ENCODE assay signal across 25 cellular contexts in the genomic region with DNA sequence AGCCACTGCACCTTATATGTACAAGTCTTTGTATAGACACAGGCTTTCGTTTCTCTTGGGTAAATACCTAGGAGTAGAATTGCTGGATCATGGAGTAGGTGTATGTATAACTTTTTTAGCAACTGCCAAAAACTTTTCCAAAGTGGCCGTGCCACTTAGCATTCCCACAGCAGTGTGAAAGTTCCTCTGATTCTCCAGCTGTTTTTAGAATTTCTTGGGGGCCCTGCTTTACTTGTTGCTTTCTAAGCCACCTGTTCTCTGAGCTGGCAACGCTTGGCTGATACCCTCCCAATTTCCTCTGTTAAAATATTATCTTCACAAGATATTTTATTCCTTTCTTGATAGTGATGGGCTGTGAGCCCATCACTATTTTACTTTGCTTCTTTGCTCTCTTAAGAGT. TPM values are rescaled to one million over a fixed set of nuclear protein-coding genes. Genes with fewer than 3 reads are reported as not detected.
DNase-seq lines count a peak whose midpoint lies in the region; ATAC-seq and TF ChIP-seq lines count a peak whose summit lies in the region.
"Had no signal": no experiment of that assay in that cellular context is flagged by ENCODE, and none has a peak within 500 bp of the region (broad histone marks: within the 10 kb centered on the region; RNA-seq: fewer than 3 reads in every experiment).

No MANE protein-coding gene starts in this region.

- TF ChIP-seq POLR2A in body of pancreas (IDR thresholded peaks at IDR 0.05): no peak
- TF ChIP-seq POLR2A in thyroid gland (IDR thresholded peaks at IDR 0.05): no peak

- H3K9me3 Mint-ChIP-seq in stimulated activated naive CD8-positive, alpha-beta T cell treated with anti-CD3 and anti-CD28 coated beads, Interleukin-15, amount 100 ng/mL, for 72 hours: no peaks in the 10 kb centered on the region
- H3K9me3 Mint-ChIP-seq: activated naive CD4-positive, alpha-beta T cell treated with anti-CD3 and anti-CD28 coated beads, Interleukin-2, amount 50 U/mL, for 72 hours; CD8-positive, alpha-beta T cell; immature natural killer cell had no signal

- peak overlapping the region; percentile 23 for H3K4me2 ChIP-seq in MM.1S (ENCODE audit: low read depth, low read length)

- H3K27me3 ChIP-seq in MM.1S (replicated peaks; ENCODE audit: insufficient read depth, low read length): no peaks in the 10 kb centered on the region
- no peaks in the 10 kb centered on the region for H3K27me3 ChIP-seq in body of pancreas
- H3K27me3 ChIP-seq in thyroid gland: no peaks in the 10 kb centered on the region
- H3K27me3 ChIP-seq: cardiac muscle cell, colonic mucosa had no signal

- no peak overlapping the region for H3K4me3 Mint-ChIP-seq in stimulated activated naive CD8-positive, alpha-beta T cell treated with anti-CD3 and anti-CD28 coated beads, Interleukin-15, amount 100 ng/mL, for 72 hours
- H3K4me3 Mint-ChIP-seq: activated CD8-positive, alpha-beta T cell treated with anti-CD3 and anti-CD28 coated beads, Interleukin-2, amount 10 ng/mL, durations not matched to agents 7 days and 5 days; CD8-positive, alpha-beta T cell; immature natural killer cell had no signal

- no peaks in the 10 kb centered on the region for H3K27me3 Mint-ChIP-seq in stimulated activated naive CD8-positive, alpha-beta T cell treated with anti-CD3 and anti-CD28 coated beads, Interleukin-15, amount 100 ng/mL, for 72 hours

- ATAC-seq in Right ventricle myocardium superior (ENCODE audit: poor library complexity): no peak
- ATAC-seq in body of pancreas: no peak
- ATAC-seq in stimulated activated naive CD8-positive, alpha-beta T cell treated with anti-CD3 and anti-CD28 coated beads, Interleukin-15, amount 100 ng/mL, for 72 hours: no peak
- ATAC-seq: activated CD8-positive, alpha-beta T cell treated with anti-CD3 and anti-CD28 coated beads, Interleukin-2, amount 10 ng/mL, durations not matched to agents 7 days and 5 days; CD8-positive, alpha-beta T cell; K562; left cardiac atrium had no signal

- peak overlapping the region; percentile 2; the same call in 1 of the 2 replicates for H3K9ac ChIP-seq in MM.1S (ENCODE audit: low read length)

- no peaks in the 10 kb centered on the region for H3K9me2 ChIP-seq in MM.1S (replicated peaks; ENCODE audit: insufficient read depth, low read length)

- WGBS in body of pancreas, 2 donors: 26 to 37% methylated on average over 3 of the region's 3 CpGs
- 45 to 58% methylated on average over 3 of the region's 3 CpGs for WGBS in thyroid gland, 2 donors

- H3K9me3 ChIP-seq in MM.1S (replicated peaks; ENCODE audit: insufficient read depth, low read length) (no peaks in the 10 kb centered on the region), body of pancreas (no peaks in the 10 kb centered on the region), thyroid gland (no peaks in the 10 kb centered on the region)
- H3K9me3 ChIP-seq: colonic mucosa had no signal

- H3K27ac Mint-ChIP-seq in stimulated activated naive CD8-positive, alpha-beta T cell treated with anti-CD3 and anti-CD28 coated beads, Interleukin-15, amount 100 ng/mL, for 72 hours: peak overlapping the region in 1 of 2 donors; percentile 50
- H3K27ac Mint-ChIP-seq: activated CD8-positive, alpha-beta T cell treated with anti-CD3 and anti-CD28 coated beads, Interleukin-2, amount 10 ng/mL, durations not matched to agents 7 days and 5 days; activated naive CD4-positive, alpha-beta T cell treated with anti-CD3 and anti-CD28 coated beads, Interleukin-2, amount 50 U/mL, for 72 hours; CD8-positive, alpha-beta T cell had no signal

- H3K27ac ChIP-seq in MM.1S (ENCODE audit: low read length) (peak overlapping the region; percentile 79; the same call in 1 of the 2 replicates), body of pancreas (peak overlapping the region in 3 of 4 donors; percentile 55 to 77 (median 77)), thyroid gland (peak overlapping the region; percentile 50 to 87 (median 67))
- H3K27ac ChIP-seq: cardiac muscle cell, colonic mucosa, skin epidermis had no signal

- peaks cover 55% of the 10 kb centered on the region for H3K4me1 Mint-ChIP-seq in stimulated activated naive CD8-positive, alpha-beta T cell treated with anti-CD3 and anti-CD28 coated beads, Interleukin-15, amount 100 ng/mL, for 72 hours

- H3K79me2 ChIP-seq in MM.1S (ENCODE audit: low read length): peaks cover 90% of the 10 kb centered on the region

- intact Hi-C loops in cardiac septum (cut with DNase I): no loop called here
- intact Hi-C loops in Right ventricle myocardium superior (cut with DNase I): no loop called here
- intact Hi-C loops in body of pancreas (cut with DNase I): no loop called here
- intact Hi-C loops in thyroid gland (cut with DNase I): no loop called here

- peaks cover 45% of the 10 kb centered on the region for H4K20me1 ChIP-seq in MM.1S (ENCODE audit: insufficient read depth, low read length)

- DNase-seq in cardiac septum (ENCODE audit: low spot score) (peak; percentile 20), Right ventricle myocardium superior (no peak), MM.1S (no peak), body of pancreas (no peak), thyroid gland (peak in 1 of 2 donors; percentile 41), foreskin melanocyte (no peak), HUDEP-2 (lab: John Stamatoyannopoulos, UW; ENCODE audit: unreplicated experiment in 76 of 76) (no peak)
- DNase-seq in stimulated activated naive CD8-positive, alpha-beta T cell treated with anti-CD3 and anti-CD28 coated beads, Interleukin-15, amount 100 ng/mL, for 72 hours: no peak
- DNase-seq: activated CD4-positive, alpha-beta T cell treated with anti-CD3 and anti-CD28 coated beads for 4 hours; activated CD8-positive, alpha-beta T cell treated with anti-CD3 and anti-CD28 coated beads, Interleukin-2, amount 10 ng/mL, durations not matched to agents 7 days and 5 days; CD8-positive, alpha-beta T cell; colonic mucosa; DMS 273 treated with DMSO at 0.1 percent for 48 hours; effector CD8-positive, alpha-beta T cell; immature natural killer cell; left cardiac atrium; NCI-H345; NCI-H69; stimulated activated naive CD4-positive, alpha-beta T cell; SW 1271; T-helper 9 cell had no signal

- no peak overlapping the region for H2AFZ ChIP-seq in MM.1S (ENCODE audit: low read length)

- H3F3A ChIP-seq in MM.1S (ENCODE audit: insufficient read depth, low read length): peaks cover 51% of the 10 kb centered on the region

- peaks cover 55% of the 10 kb centered on the region for H3K4me1 ChIP-seq in MM.1S (ENCODE audit: low read length)
- H3K4me1 ChIP-seq in body of pancreas: peaks cover 84% of the 10 kb centered on the region
- peaks cover 85 to 93% of the 10 kb centered on the region in 2 donors for H3K4me1 ChIP-seq in thyroid gland
- H3K4me1 ChIP-seq: colonic mucosa had no signal

- H3K36me3 ChIP-seq in MM.1S (replicated peaks; ENCODE audit: insufficient read depth, low read length) (no peaks in the 10 kb centered on the region; the same call in 1 of the 2 replicates), body of pancreas (replicated peaks in 1 of 2; ENCODE audit: insufficient read depth in 1 of 2, low read depth in 2 of 2) (no peaks in the 10 kb centered on the region), thyroid gland (no peaks in the 10 kb centered on the region)
- H3K36me3 ChIP-seq: cardiac muscle cell, colonic mucosa had no signal

- H3K4me3 ChIP-seq in MM.1S (ENCODE audit: low read length) (no peak overlapping the region), body of pancreas (no peak overlapping the region), thyroid gland (replicated peaks in 1 of 3) (no peak overlapping the region)
- H3K4me3 ChIP-seq: cardiac muscle cell, colonic mucosa, K562, skin epidermis had no signal

- no peak for TF ChIP-seq CTCF in MM.1S (IDR thresholded peaks at IDR 0.05; ENCODE audit: low read length)
- no peak for TF ChIP-seq CTCF in body of pancreas (IDR thresholded peaks at IDR 0.05)
- no peak for TF ChIP-seq CTCF in thyroid gland (IDR thresholded peaks at IDR 0.05)

RNA-seq across cellular contexts. Expression of a gene that starts 19.2 kb away (rescaled TPM):
- total RNA-seq in cardiac septum: 30.5 TPM
- 31.9 TPM for total RNA-seq in Right ventricle myocardium superior
- 10 to 100 TPM; 22.8 to 32.6 TPM for total RNA-seq in body of pancreas
- total RNA-seq in thyroid gland: 10 to 100 TPM; 43.4 to 59.2 (median 52.1) TPM
